Comparison of ENCODE assay signal across 10 cellular contexts in the genomic region with DNA sequence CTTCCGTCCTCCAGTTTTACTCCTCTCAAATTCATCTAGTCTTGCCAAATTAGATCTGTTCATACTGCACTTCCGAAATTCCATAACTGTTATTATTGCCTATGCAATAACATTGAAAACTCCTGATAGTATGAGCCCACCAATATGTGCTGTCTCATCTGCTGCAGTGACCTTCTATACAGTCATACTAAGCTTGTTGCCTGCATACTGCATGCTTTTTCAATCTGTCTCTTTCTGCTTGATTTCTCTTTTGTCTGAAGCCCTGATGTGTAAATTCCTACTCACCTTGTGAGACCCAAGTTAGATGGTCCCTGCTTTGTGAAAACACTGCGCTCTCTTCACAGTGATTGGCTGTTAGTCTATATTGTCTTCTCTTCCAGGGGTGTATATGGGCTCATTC. TPM values are rescaled to one million over a fixed set of nuclear protein-coding genes. Genes with fewer than 3 reads are reported as not detected.
A peak's percentile ranks its signal among the peaks of the same experiment; 100 is the strongest.
DNase-seq lines count a peak whose midpoint lies in the region; ATAC-seq and TF ChIP-seq lines count a peak whose summit lies in the region.
"Had no signal": no experiment of that assay in that cellular context is flagged by ENCODE, and none has a peak within 500 bp of the region (broad histone marks: within the 10 kb centered on the region; RNA-seq: fewer than 3 reads in every experiment).

No MANE protein-coding gene starts in this region.

- DNase-seq in GM12864 (ENCODE audit: low read depth): no peak
- DNase-seq in RKO (ENCODE audit: low spot score): peak; percentile 49
- DNase-seq in foreskin keratinocyte: no peak
- DNase-seq in CD4-positive, alpha-beta T cell: no peak
- DNase-seq in activated T-helper 2 cell treated with anti-CD3 and anti-CD28 coated beads, Interferon-gamma antibody, Interleukin-2, Interleukin-4, amounts not matched to agents 10 μg/mL and 5 μg/mL and 100 μg/mL, durations not matched to agents 14 hours and 24 hours and 36 hours (ENCODE audit: low spot score): no peak
- DNase-seq in NCI-H526 (lab: John Stamatoyannopoulos, UW): no peak
- no peak for DNase-seq in CD14-positive monocyte (ENCODE audit: low spot score)
- DNase-seq: activated CD4-positive, alpha-beta T cell treated with anti-CD3 and anti-CD28 coated beads for 1 hour; H7 had no signal

- H3K27ac Mint-ChIP-seq in CD4-positive, alpha-beta T cell: no peak overlapping the region
- H3K27ac Mint-ChIP-seq in activated T-helper 2 cell treated with anti-CD3 and anti-CD28 coated beads, Interferon-gamma antibody, Interleukin-2, Interleukin-4, amounts not matched to agents 10 μg/mL and 5 μg/mL and 100 μg/mL, durations not matched to agents 14 hours and 24 hours and 36 hours: no peak overlapping the region
- H3K27ac Mint-ChIP-seq in CD14-positive monocyte: no peak overlapping the region

- no peaks in the 10 kb centered on the region for H3K9me3 ChIP-seq in skeletal muscle satellite cell (replicated peaks; ENCODE audit: low read length)
- H3K9me3 ChIP-seq in CD4-positive, alpha-beta T cell (ENCODE audit: control insufficient read depth, low read length): no peaks in the 10 kb centered on the region

- no peaks in the 10 kb centered on the region for H3K9me3 Mint-ChIP-seq in CD4-positive, alpha-beta T cell
- no peaks in the 10 kb centered on the region for H3K9me3 Mint-ChIP-seq in activated T-helper 2 cell treated with anti-CD3 and anti-CD28 coated beads, Interferon-gamma antibody, Interleukin-2, Interleukin-4, amounts not matched to agents 10 μg/mL and 5 μg/mL and 100 μg/mL, durations not matched to agents 14 hours and 24 hours and 36 hours
- no peaks in the 10 kb centered on the region for H3K9me3 Mint-ChIP-seq in CD14-positive monocyte

- H3K4me1 ChIP-seq in foreskin keratinocyte: peaks cover 11% of the 10 kb centered on the region
- peaks cover 25% of the 10 kb centered on the region for H3K4me1 ChIP-seq in skeletal muscle satellite cell (ENCODE audit: control insufficient read depth, insufficient read depth, low read length)

- peak overlapping the region; percentile 85 for H3K4me2 ChIP-seq in skeletal muscle satellite cell (ENCODE audit: low read length)

- no peak overlapping the region for H3K4me3 Mint-ChIP-seq in CD4-positive, alpha-beta T cell
- H3K4me3 Mint-ChIP-seq in activated T-helper 2 cell treated with anti-CD3 and anti-CD28 coated beads, Interferon-gamma antibody, Interleukin-2, Interleukin-4, amounts not matched to agents 10 μg/mL and 5 μg/mL and 100 μg/mL, durations not matched to agents 14 hours and 24 hours and 36 hours (ENCODE audit: low read depth): no peak overlapping the region
- H3K4me3 Mint-ChIP-seq in CD14-positive monocyte: no peak overlapping the region

- peak overlapping the region; percentile 51 for H3K27ac ChIP-seq in foreskin keratinocyte
- no peak overlapping the region for H3K27ac ChIP-seq in CD4-positive, alpha-beta T cell (ENCODE audit: low read depth, low read length)

- H3K36me3 ChIP-seq in skeletal muscle satellite cell (ENCODE audit: insufficient read depth, low read length): peaks cover 8% of the 10 kb centered on the region

- H3K9ac ChIP-seq in skeletal muscle satellite cell (ENCODE audit: low read depth, low read length): peak overlapping the region; percentile 94

- CTCF ChIA-PET in CD4-positive, alpha-beta T cell (lab: Charles Lee): no interaction called here

- POLR2A ChIA-PET in CD4-positive, alpha-beta T cell (lab: Charles Lee): no interaction called here

- intact Hi-C loops in CD4-positive, alpha-beta T cell (cut with DNase I, micrococcal nuclease): loop anchor here (1.0 to 10.0 kb wide), 2 partner anchors 25 to 831 kb away; a partner anchor contains a TSS
- intact Hi-C loops in activated T-helper 2 cell treated with anti-CD3 and anti-CD28 coated beads, Interferon-gamma antibody, Interleukin-2, Interleukin-4, amounts not matched to agents 10 μg/mL and 5 μg/mL and 100 μg/mL, durations not matched to agents 14 hours and 24 hours and 36 hours (cut with micrococcal nuclease): loop anchor here (2.0 kb wide), 2 partner anchors 249 to 833 kb away; a partner anchor contains a TSS
- intact Hi-C loops in CD14-positive monocyte (cut with micrococcal nuclease): loop anchor here (2.0 kb wide), 2 partner anchors 803 to 805 kb away; a partner anchor contains a TSS

- no peak for ATAC-seq in foreskin keratinocyte
- no peak for ATAC-seq in CD4-positive, alpha-beta T cell (ENCODE audit: poor library complexity)

- TF ChIP-seq CTCF in GM12864 (IDR thresholded peaks at IDR 0.05; ENCODE audit: low read depth, low read length, missing control alignments) (no peak), foreskin keratinocyte (conservative IDR thresholded peaks at IDR 0.05) (no peak), CD14-positive monocyte (IDR thresholded peaks at IDR 0.05) (no peak)
- no peak for TF ChIP-seq CTCF in CD4-positive, alpha-beta T cell (IDR thresholded peaks at IDR 0.05)

- H3K27me3 ChIP-seq in foreskin keratinocyte (no peaks in the 10 kb centered on the region), skeletal muscle satellite cell (ENCODE audit: control insufficient read depth, insufficient read depth, low read length) (no peaks in the 10 kb centered on the region)
- no peaks in the 10 kb centered on the region for H3K27me3 ChIP-seq in CD4-positive, alpha-beta T cell (ENCODE audit: control insufficient read depth, insufficient read depth, low read length)

- H3K4me1 Mint-ChIP-seq in CD4-positive, alpha-beta T cell (ENCODE audit: low read depth): peaks cover 27% of the 10 kb centered on the region
- H3K4me1 Mint-ChIP-seq in activated T-helper 2 cell treated with anti-CD3 and anti-CD28 coated beads, Interferon-gamma antibody, Interleukin-2, Interleukin-4, amounts not matched to agents 10 μg/mL and 5 μg/mL and 100 μg/mL, durations not matched to agents 14 hours and 24 hours and 36 hours (ENCODE audit: low read depth): peaks cover 26% of the 10 kb centered on the region
- H3K4me1 Mint-ChIP-seq in CD14-positive monocyte: peaks cover 12% of the 10 kb centered on the region

- peaks cover 35% of the 10 kb centered on the region for H3K36me3 Mint-ChIP-seq in CD4-positive, alpha-beta T cell (ENCODE audit: low read depth)
- peaks cover 40% of the 10 kb centered on the region for H3K36me3 Mint-ChIP-seq in activated T-helper 2 cell treated with anti-CD3 and anti-CD28 coated beads, Interferon-gamma antibody, Interleukin-2, Interleukin-4, amounts not matched to agents 10 μg/mL and 5 μg/mL and 100 μg/mL, durations not matched to agents 14 hours and 24 hours and 36 hours (ENCODE audit: low read depth)
- peaks cover 19 to 30% of the 10 kb centered on the region in 2 donors for H3K36me3 Mint-ChIP-seq in CD14-positive monocyte

- no peaks in the 10 kb centered on the region for H3K27me3 Mint-ChIP-seq in CD4-positive, alpha-beta T cell
- H3K27me3 Mint-ChIP-seq in activated T-helper 2 cell treated with anti-CD3 and anti-CD28 coated beads, Interferon-gamma antibody, Interleukin-2, Interleukin-4, amounts not matched to agents 10 μg/mL and 5 μg/mL and 100 μg/mL, durations not matched to agents 14 hours and 24 hours and 36 hours (ENCODE audit: low read depth): no peaks in the 10 kb centered on the region
- H3K27me3 Mint-ChIP-seq in CD14-positive monocyte (ENCODE audit: low read depth in 3 of 3): no peaks in the 10 kb centered on the region

- H3K4me3 ChIP-seq in GM12864 (ENCODE audit: low read depth, low read length) (peak overlapping the region; percentile 100), skeletal muscle satellite cell (ENCODE audit: low read length) (peak overlapping the region; percentile 97)

RNA-seq across cellular contexts. Expression of a gene that starts 1.1 kb away (rescaled TPM):
- total RNA-seq in foreskin keratinocyte: 16.2 and 17.4 TPM in 2 replicates
- 13.2 and 14.1 TPM in 2 replicates for polyA plus RNA-seq in foreskin keratinocyte
- total RNA-seq in skeletal muscle satellite cell (2012; rRNA removed): 9.9 and 14.4 TPM in 2 replicates
- 10 to 100 TPM; 12.6 to 14.1 TPM for total RNA-seq in CD4-positive, alpha-beta T cell
- 26.4 and 27.8 TPM in 2 replicates for total RNA-seq in activated T-helper 2 cell treated with anti-CD3 and anti-CD28 coated beads, Interferon-gamma antibody, Interleukin-2, Interleukin-4, amounts not matched to agents 10 μg/mL and 5 μg/mL and 100 μg/mL, durations not matched to agents 14 hours and 24 hours and 36 hours
- 10 to 100 TPM in 1 of 2 donors, 1 to 10 TPM in 1; 7.3 to 14.4 TPM for polyA plus RNA-seq in CD14-positive monocyte

RNA-seq across cellular contexts. Expression of a gene that starts 2.2 kb away (rescaled TPM):
- 267 and 268 TPM in 2 replicates for total RNA-seq in foreskin keratinocyte
- polyA plus RNA-seq in foreskin keratinocyte (347 and 363 TPM in 2 replicates), CD14-positive monocyte (100 to 1,000 TPM; 558 to 647 TPM)
- total RNA-seq in skeletal muscle satellite cell (2012; rRNA removed): 396 TPM in 2 replicates
- total RNA-seq in CD4-positive, alpha-beta T cell: 100 to 1,000 TPM in 1 of 2 experiments, 10 to 100 TPM in 1; 98.8 to 108 TPM
- total RNA-seq in activated T-helper 2 cell treated with anti-CD3 and anti-CD28 coated beads, Interferon-gamma antibody, Interleukin-2, Interleukin-4, amounts not matched to agents 10 μg/mL and 5 μg/mL and 100 μg/mL, durations not matched to agents 14 hours and 24 hours and 36 hours: 277 and 278 TPM in 2 replicates

RNA-seq across cellular contexts. Expression of a gene that starts 29.1 kb away (rescaled TPM):
- total RNA-seq in foreskin keratinocyte: 75.1 and 78.4 TPM in 2 replicates
- 83.6 and 89.1 TPM in 2 replicates for polyA plus RNA-seq in foreskin keratinocyte
- total RNA-seq in skeletal muscle satellite cell (2012; rRNA removed): 82.8 and 104 TPM in 2 replicates
- total RNA-seq in CD4-positive, alpha-beta T cell: 10 to 100 TPM; 56.9 to 57.1 TPM
- 117 and 124 TPM in 2 replicates for total RNA-seq in activated T-helper 2 cell treated with anti-CD3 and anti-CD28 coated beads, Interferon-gamma antibody, Interleukin-2, Interleukin-4, amounts not matched to agents 10 μg/mL and 5 μg/mL and 100 μg/mL, durations not matched to agents 14 hours and 24 hours and 36 hours
- polyA plus RNA-seq in CD14-positive monocyte: 10 to 100 TPM; 69.4 to 81.0 TPM
